Comparison of ENCODE assay signal across 37 cellular contexts in genomic region chr6:12473494-12473893, GRCh38.
DNase-seq lines count a peak whose midpoint lies in the region; ATAC-seq, FAIRE-seq and TF ChIP-seq lines count a peak whose summit lies in the region.
"Had no signal": no experiment of that assay in that cellular context is flagged by ENCODE, and none has a peak within 500 bp of the region (broad histone marks: within the 10 kb centered on the region; RNA-seq: fewer than 3 reads in every experiment).

No MANE protein-coding gene starts in this region.

- H3K9me3 ChIP-seq in esophagus (ENCODE audit: control insufficient read depth in 2 of 2, insufficient read depth in 1 of 2, low read depth in 1 of 2, low read length in 1 of 2) (no peaks in the 10 kb centered on the region), HAP-1 (no peaks in the 10 kb centered on the region)
- H3K9me3 ChIP-seq: Caco-2, right lobe of liver had no signal

- peaks cover 0 to 8% of the 10 kb centered on the region in 2 donors for H3K4me1 ChIP-seq in esophagus (ENCODE audit: control insufficient read depth in 2 of 2, insufficient read depth in 2 of 2, low read length in 1 of 2)
- no peaks in the 10 kb centered on the region for H3K4me1 ChIP-seq in HAP-1
- H3K4me1 ChIP-seq: right lobe of liver had no signal

- 59 to 66% methylated on average over 1 of the region's 1 CpG for WGBS in esophagus, 2 donors

- H3K27ac Mint-ChIP-seq in WTC11 = peak overlapping the region; percentile 84
- H3K27ac Mint-ChIP-seq: activated naive CD4-positive, alpha-beta T cell treated with anti-CD3 and anti-CD28 coated beads for 36 hours; naive thymus-derived CD4-positive, alpha-beta T cell; progenitor cell of endocrine pancreas; T-helper 17 cell had no signal

- peaks cover 8% of the 10 kb centered on the region for H3K36me3 Mint-ChIP-seq in WTC11
- H3K36me3 Mint-ChIP-seq: naive thymus-derived CD4-positive, alpha-beta T cell had no signal

- no peak for TF ChIP-seq CTCF in WTC11 (IDR thresholded peaks at IDR 0.05)

- H3K27ac ChIP-seq in esophagus (ENCODE audit: low read depth in 2 of 2, low read length in 1 of 2) (peak overlapping the region; percentile 29 to 58), skin epidermis (peak overlapping the region in 13 of 21 experiments; percentile 5 to 76 (median 40))
- H3K27ac ChIP-seq: brain microvascular endothelial cell, C4-2B, HL-60, right lobe of liver had no signal

- H3K36me3 ChIP-seq in esophagus (ENCODE audit: control insufficient read depth in 2 of 2, insufficient read depth in 2 of 2, low read length in 1 of 2) (no peaks in the 10 kb centered on the region), HAP-1 (replicated peaks) (no peaks in the 10 kb centered on the region)
- H3K36me3 ChIP-seq: brain microvascular endothelial cell, MG63, right lobe of liver had no signal

- CTCF ChIA-PET in WTC11 (lab: Charles Lee) = interaction anchor here (1.1 kb wide), 1 partner anchor 183 kb away, joined by 5 read pairs; the partner anchor contains the start of gene EDN1

- peaks cover 39% of the 10 kb centered on the region for H3K4me1 Mint-ChIP-seq in WTC11
- H3K4me1 Mint-ChIP-seq: naive thymus-derived CD4-positive, alpha-beta T cell; T-helper 17 cell had no signal

- peak; percentile 55 for FAIRE-seq in GM19239 (lab: Jason Lieb, UNC)
- FAIRE-seq: TTC549 had no signal

- no peak overlapping the region for H3K4me3 Mint-ChIP-seq in WTC11
- H3K4me3 Mint-ChIP-seq: activated naive CD4-positive, alpha-beta T cell treated with anti-CD3 and anti-CD28 coated beads for 36 hours; naive thymus-derived CD4-positive, alpha-beta T cell; T-helper 17 cell had no signal

- DNase-seq in GM19239 (ENCODE audit: insufficient read length, low spot score) (no peak), WTC11 (ENCODE audit: low spot score) (no peak), GOT3 (lab: John Stamatoyannopoulos, UW) (no peak), HAP-1 (ENCODE audit: low spot score in 2 of 2) (no peak), activated T-cell treated with anti-CD3 and anti-CD28 coated beads for 4 hours (no peak)
- DNase-seq: 8988T; activated CD4-positive, alpha-beta T cell treated with anti-CD3 and anti-CD28 coated beads, Interleukin-2, amount 50 U/mL, for 48 hours; activated CD8-positive, alpha-beta memory T cell treated with anti-CD3 and anti-CD28 coated beads, Interleukin-2, amount 50 U/mL, for 48 hours; activated naive CD4-positive, alpha-beta T cell treated with anti-CD3 and anti-CD28 coated beads for 36 hours; brain microvascular endothelial cell; Caco-2; DMS79 treated with DMSO at 0.1 percent for 48 hours; effector CD4-positive, alpha-beta T cell; GDM1; HCEC 1CT; islet precursor cell; KG1; MG63; midbrain; naive thymus-derived CD4-positive, alpha-beta T cell; NCI-H1105 treated with DMSO at 0.1 percent for 48 hours; NCI-H1930; NCI-H510A treated with DMSO at 0.1 percent for 48 hours; nucleus accumbens; right lobe of liver; SHP77; stimulated activated CD4-positive, alpha-beta T cell treated with anti-CD3 and anti-CD28 coated beads, Interleukin-12 subunit alpha, Interleukin-12 subunit beta, amount 100 ng/mL, for 4 hours; stimulated activated CD4-positive, alpha-beta T cell treated with anti-CD3 and anti-CD28 coated beads, Interleukin-4, amount 100 ng/mL, for 1 hour; T-helper 17 cell; trophoblast cell had no signal

- no peaks in the 10 kb centered on the region; the same call in 1 of the 2 replicates for H3K27me3 Mint-ChIP-seq in WTC11 (ENCODE audit: low read depth)

- POLR2A ChIA-PET in WTC11 (lab: Charles Lee) = no interaction called here

- in situ Hi-C loops in HAP-1 (cut with MboI; ENCODE audit: low sequenced_read_pairs) = no loop called here

- H3K4me3 ChIP-seq in esophagus (ENCODE audit: low read depth in 1 of 2, low read length in 2 of 2) (no peak overlapping the region), skin epidermis (no peak overlapping the region), HAP-1 (no peak overlapping the region)
- H3K4me3 ChIP-seq: MG63, right lobe of liver had no signal

- H3K27me3 ChIP-seq in esophagus (ENCODE audit: control insufficient read depth in 1 of 2, insufficient read depth in 2 of 2, low read length in 2 of 2) (no peaks in the 10 kb centered on the region), HAP-1 (ENCODE audit: low read depth) (no peaks in the 10 kb centered on the region)
- H3K27me3 ChIP-seq: brain microvascular endothelial cell, MG63, right lobe of liver had no signal

- H3K9me3 Mint-ChIP-seq in WTC11 = peaks cover 7% of the 10 kb centered on the region
- H3K9me3 Mint-ChIP-seq: activated naive CD4-positive, alpha-beta T cell treated with anti-CD3 and anti-CD28 coated beads for 36 hours had no signal

- ATAC-seq in WTC11 (peak; percentile 65), GM21360 (IDR thresholded peaks at IDR 0.05; ENCODE audit: unreplicated experiment) (no peak)
- ATAC-seq: naive thymus-derived CD4-positive, alpha-beta T cell; T-helper 17 cell had no signal

TF ChIP-seq in WTC11, 78 proteins besides CTCF, POLR2A, EP300 and RAD21 (continues in another document):
- TF ChIP-seq PRRX2 (CRISPR knock-in tag; IDR thresholded peaks at IDR 0.05) = no peak
- TF ChIP-seq E2F5 (CRISPR knock-in tag; IDR thresholded peaks at IDR 0.05) = no peak
- TF ChIP-seq EMX1 (CRISPR knock-in tag; IDR thresholded peaks at IDR 0.05) = no peak
- TF ChIP-seq ZNF423 (CRISPR knock-in tag; IDR thresholded peaks at IDR 0.05) = no peak
- TF ChIP-seq ATF3 (CRISPR knock-in tag; conservative IDR thresholded peaks at IDR 0.05) = no peak
- TF ChIP-seq NR2C2 (CRISPR knock-in tag; IDR thresholded peaks at IDR 0.05) = no peak
- no peak for TF ChIP-seq AFF4 (CRISPR knock-in tag; IDR thresholded peaks at IDR 0.05; ENCODE audit: borderline replicate concordance)
- no peak for TF ChIP-seq CREB1 (CRISPR knock-in tag; IDR thresholded peaks at IDR 0.05)
- no peak for TF ChIP-seq ZNF138 (CRISPR knock-in tag; conservative IDR thresholded peaks at IDR 0.05)
- no peak for TF ChIP-seq NFATC4 (CRISPR knock-in tag; IDR thresholded peaks at IDR 0.05)
- no peak for TF ChIP-seq ZBTB21 (CRISPR knock-in tag; IDR thresholded peaks at IDR 0.05; ENCODE audit: borderline replicate concordance)
- no peak for TF ChIP-seq MAX (CRISPR knock-in tag; IDR thresholded peaks at IDR 0.05)
- no peak for TF ChIP-seq MXD4 (CRISPR knock-in tag; IDR thresholded peaks at IDR 0.05; ENCODE audit: borderline replicate concordance)
- no peak for TF ChIP-seq RORB (CRISPR knock-in tag; IDR thresholded peaks at IDR 0.05)
- no peak for TF ChIP-seq GABPB1 (CRISPR knock-in tag; IDR thresholded peaks at IDR 0.05)
